In the genomic region with DNA sequence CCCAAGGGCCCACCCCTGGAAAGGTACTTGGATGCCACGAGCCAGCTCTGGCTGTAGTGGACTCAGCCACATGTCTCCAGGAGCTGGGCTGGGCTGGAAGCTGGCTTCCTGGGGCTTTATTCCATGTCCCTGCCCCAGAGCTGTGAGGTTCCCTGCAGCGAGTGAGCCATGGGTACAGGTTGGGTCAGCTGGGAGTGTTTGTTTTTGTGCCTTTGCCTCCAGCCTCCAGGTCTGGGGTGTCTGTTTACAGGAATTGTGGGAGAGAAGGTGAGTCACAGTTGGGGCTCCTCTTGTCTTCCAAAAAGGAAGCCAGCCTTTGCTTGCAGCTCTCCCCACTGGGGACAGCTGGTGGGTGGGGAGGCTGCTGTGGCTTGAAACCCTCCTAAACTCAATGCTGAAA, we compare ENCODE assay signal across 19 cellular contexts. TPM values are rescaled to one million over a fixed set of nuclear protein-coding genes. Genes with fewer than 3 reads are reported as not detected.
DNase-seq lines count a peak whose midpoint lies in the region; ATAC-seq and FAIRE-seq lines count a peak whose summit lies in the region.
"Had no signal": no experiment of that assay in that cellular context is flagged by ENCODE, and none has a peak within 500 bp of the region (broad histone marks: within the 10 kb centered on the region; RNA-seq: fewer than 3 reads in every experiment).

No MANE protein-coding gene starts in this region.

- no peak for FAIRE-seq in HTR-8/SVneo (lab: Jason Lieb, UNC)
- FAIRE-seq: GM12892 had no signal

- H3K27ac ChIP-seq in epithelial cell of prostate: peak overlapping the region; percentile 9
- H3K27ac ChIP-seq: BLaER1, HL-60 had no signal

- intact Hi-C loops in Right ventricle myocardium superior (cut with DNase I): no loop called here
- intact Hi-C loops in Right ventricle myocardium inferior (cut with DNase I): no loop called here

- DNase-seq in Right ventricle myocardium superior: peak; percentile 13
- DNase-seq in Right ventricle myocardium inferior (ENCODE audit: missing footprints): no peak
- peak; percentile 14 for DNase-seq in RPMI7951 (ENCODE audit: low read depth)
- DNase-seq in epithelial cell of prostate (ENCODE audit: low read depth, low spot score): no peak
- no peak for DNase-seq in effector CD8-positive, alpha-beta T cell (lab: John Stamatoyannopoulos, UW)
- DNase-seq in cerebellar cortex (ENCODE audit: low spot score): no peak
- no peak for DNase-seq in HTR-8/SVneo (ENCODE audit: insufficient read length, low spot score)
- DNase-seq: 8988T; CD4-positive, alpha-beta memory T cell; DMS153; DMS79; GDM1; H7; IMR-90 had no signal

- no peak for ATAC-seq in Right ventricle myocardium superior (ENCODE audit: poor library complexity)
- no peak for ATAC-seq in Right ventricle myocardium inferior
- ATAC-seq: GM23338, HCT116 had no signal

RNA-seq across cellular contexts. Expression of a gene that starts 21.5 kb away (rescaled TPM):
- total RNA-seq in Right ventricle myocardium superior (1.2 TPM), Right ventricle myocardium inferior (1.1 TPM)
- total RNA-seq in RPMI7951 (2014; rRNA removed; shearing (Covaris generic)): 2.0 and 2.9 TPM in 2 replicates
- total RNA-seq: CD4-positive, alpha-beta memory T cell had no signal

Comparison
In these comparisons a context has a peak if more than half of its experiments do, and no peak if none do; other contexts are left out.
1. DNase-seq: peak in Right ventricle myocardium superior (single experiment) and RPMI7951 (single experiment); none in Right ventricle myocardium inferior (single experiment), epithelial cell of prostate (single experiment), effector CD8-positive, alpha-beta T cell (single experiment), cerebellar cortex (single experiment) and HTR-8/SVneo (single experiment).